23 cellular contexts compared by ENCODE assay signal in the genomic region with DNA sequence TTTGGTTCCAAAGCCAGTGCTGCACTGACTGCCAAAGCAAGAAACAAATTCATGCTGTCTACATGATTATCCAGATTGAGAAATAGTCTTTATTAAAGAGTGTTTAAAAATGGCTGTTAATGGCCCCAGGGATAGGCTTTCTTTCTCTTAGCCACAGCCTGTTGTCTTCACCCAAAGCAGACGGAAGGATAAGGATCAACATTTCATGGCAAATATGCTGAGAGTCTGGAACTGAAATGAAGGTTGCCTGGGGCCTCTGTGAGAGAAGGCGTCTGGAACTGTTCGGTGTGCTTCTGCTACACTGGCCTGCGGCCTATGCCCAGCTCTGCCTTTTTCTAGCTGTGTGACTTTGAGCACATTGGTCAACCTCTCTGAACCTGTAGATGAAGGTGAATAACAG.
"Had no signal": no experiment of that assay in that cellular context is flagged by ENCODE, and none has a peak within 500 bp of the region (broad histone marks: within the 10 kb centered on the region; RNA-seq: fewer than 3 reads in every experiment).

No MANE protein-coding gene starts in this region.

- H2AFZ ChIP-seq: hepatocyte had no signal

- H3K79me2 ChIP-seq: hepatocyte had no signal

- H3K4me2 ChIP-seq: hepatocyte had no signal

- DNase-seq: dermis blood vessel endothelial cell; dorsolateral prefrontal cortex; effector CD4-positive, alpha-beta T cell; effector memory CD4-positive, alpha-beta T cell; foreskin keratinocyte; heart left ventricle; hypothalamus; immature natural killer cell; left cardiac atrium; left lung; left ventricle myocardium superior; lower lobe of right lung; mesenchymal stem cell; mucosa of descending colon; naive B cell had no signal

- FAIRE-seq: colon, endothelial cell of umbilical vein, frontal cortex, keratinocyte had no signal

- H3K27ac ChIP-seq: coronary artery, dorsolateral prefrontal cortex, esophagus muscularis mucosa, foreskin keratinocyte, gastroesophageal sphincter, heart left ventricle, hepatocyte, left lung, lower lobe of right lung had no signal

- H3K4me3 ChIP-seq: coronary artery, dorsolateral prefrontal cortex, esophagus muscularis mucosa, gastroesophageal sphincter, heart left ventricle, hepatocyte, left lung, lower lobe of right lung, mucosa of descending colon had no signal

- H3K36me3 ChIP-seq: esophagus muscularis mucosa, gastroesophageal sphincter, heart left ventricle, left lung, lower lobe of right lung had no signal

- H3K4me1 ChIP-seq: esophagus muscularis mucosa, foreskin keratinocyte, gastroesophageal sphincter, heart left ventricle, left lung, lower lobe of right lung had no signal

- H3K9me3 ChIP-seq: mucosa of descending colon had no signal

- H3K27me3 ChIP-seq: esophagus muscularis mucosa, foreskin keratinocyte, heart left ventricle, hepatocyte, left lung had no signal

- ATAC-seq: gastroesophageal sphincter, heart left ventricle, left cardiac atrium, left lung, left ventricle myocardium superior, lower lobe of right lung, mucosa of descending colon had no signal
